11 cellular contexts compared by ENCODE assay signal in the genomic region with DNA sequence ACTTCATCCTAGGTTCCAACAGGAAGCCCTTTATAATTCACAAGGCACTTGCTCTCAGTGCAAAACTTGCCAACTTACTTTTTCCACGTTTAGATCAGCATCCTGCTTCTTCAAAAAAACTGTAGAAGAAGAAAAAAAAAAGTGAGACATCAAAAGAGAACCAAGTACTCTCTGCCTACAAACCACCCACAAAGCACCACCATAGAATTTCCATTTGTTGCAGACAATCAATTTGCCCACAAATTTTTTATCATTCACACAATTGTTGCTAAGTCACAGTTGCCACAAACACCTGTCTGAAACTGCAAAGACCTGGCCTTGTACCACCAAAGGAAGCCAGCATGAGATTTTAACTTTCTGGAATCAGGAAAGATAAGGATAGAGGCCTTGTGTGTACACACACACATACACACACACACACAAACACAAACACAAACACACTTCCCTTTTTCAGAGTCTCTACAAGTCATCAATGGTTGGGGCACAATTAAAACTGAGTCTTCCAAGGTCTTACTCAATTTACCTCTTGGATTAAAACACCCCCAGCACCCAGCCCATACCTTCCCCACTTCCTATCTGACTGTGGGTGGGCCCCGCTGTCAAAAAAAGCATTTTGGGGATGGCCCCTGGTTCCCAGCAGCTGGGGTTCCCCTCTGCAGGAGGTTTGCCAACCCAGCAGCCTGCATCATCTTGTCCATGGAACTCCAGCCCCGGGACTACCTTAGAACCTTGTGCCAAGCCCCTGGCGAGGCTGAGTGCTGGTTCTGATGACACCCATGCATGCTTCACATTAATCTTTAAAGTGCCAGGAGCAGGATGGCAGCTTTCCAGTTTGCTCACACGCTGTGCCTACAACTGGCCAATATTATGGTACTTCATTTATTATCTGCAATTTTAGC. TPM values are rescaled to one million over a fixed set of nuclear protein-coding genes. Genes with fewer than 3 reads are reported as not detected.
DNase-seq lines count a peak whose midpoint lies in the region; ATAC-seq and TF ChIP-seq lines count a peak whose summit lies in the region.
"Had no signal": no experiment of that assay in that cellular context is flagged by ENCODE, and none has a peak within 500 bp of the region (broad histone marks: within the 10 kb centered on the region; RNA-seq: fewer than 3 reads in every experiment).

No MANE protein-coding gene starts in this region.

- no peak overlapping the region for H3K4me3 ChIP-seq in Jurkat, Clone E6-1 (ENCODE audit: low read length)
- H3K4me3 ChIP-seq: A549, upper lobe of right lung had no signal

- H3K36me3 Mint-ChIP-seq in activated naive CD8-positive, alpha-beta T cell treated with anti-CD3 and anti-CD28 coated beads, Interleukin-2, amount 10 ng/mL, durations not matched to agents 7 days and 5 days: peaks cover 14% of the 10 kb centered on the region
- H3K36me3 Mint-ChIP-seq in natural killer cell: no peaks in the 10 kb centered on the region

- POLR2A ChIA-PET in activated naive CD8-positive, alpha-beta T cell treated with anti-CD3 and anti-CD28 coated beads, Interleukin-2, amount 10 ng/mL, durations not matched to agents 7 days and 5 days (lab: Charles Lee): interaction anchor here (1.4 kb wide), 1 partner anchor 23 kb away, joined by 4 read pairs; no protein-coding TSS in a partner anchor

- peak overlapping the region; percentile 53 for H3K4me3 Mint-ChIP-seq in activated naive CD8-positive, alpha-beta T cell treated with anti-CD3 and anti-CD28 coated beads, Interleukin-2, amount 10 ng/mL, durations not matched to agents 7 days and 5 days
- no peak overlapping the region for H3K4me3 Mint-ChIP-seq in natural killer cell

- H3K4me1 Mint-ChIP-seq in activated naive CD8-positive, alpha-beta T cell treated with anti-CD3 and anti-CD28 coated beads, Interleukin-2, amount 10 ng/mL, durations not matched to agents 7 days and 5 days: peaks cover 62% of the 10 kb centered on the region
- peaks cover 30% of the 10 kb centered on the region in 2 donors for H3K4me1 Mint-ChIP-seq in natural killer cell

- ATAC-seq in activated naive CD8-positive, alpha-beta T cell treated with anti-CD3 and anti-CD28 coated beads, Interleukin-2, amount 10 ng/mL, durations not matched to agents 7 days and 5 days (ENCODE audit: low read depth): peak; percentile 14
- ATAC-seq in natural killer cell: peak; percentile 12 to 45 (median 21)
- no peak for ATAC-seq in HG02588 (IDR thresholded peaks at IDR 0.05; ENCODE audit: unreplicated experiment)
- ATAC-seq in GM21529 (IDR thresholded peaks at IDR 0.05; ENCODE audit: unreplicated experiment): no peak
- ATAC-seq: A549, upper lobe of right lung had no signal

- intact Hi-C loops in natural killer cell (cut with micrococcal nuclease): loop anchor here (1.0 to 2.0 kb wide), 3 partner anchors 9 to 42 kb away; no protein-coding TSS in a partner anchor

- H3K9me3 Mint-ChIP-seq in activated naive CD8-positive, alpha-beta T cell treated with anti-CD3 and anti-CD28 coated beads, Interleukin-2, amount 10 ng/mL, durations not matched to agents 7 days and 5 days: no peaks in the 10 kb centered on the region
- no peaks in the 10 kb centered on the region for H3K9me3 Mint-ChIP-seq in natural killer cell

- no peak overlapping the region for H3K27ac Mint-ChIP-seq in activated naive CD8-positive, alpha-beta T cell treated with anti-CD3 and anti-CD28 coated beads, Interleukin-2, amount 10 ng/mL, durations not matched to agents 7 days and 5 days
- no peak overlapping the region for H3K27ac Mint-ChIP-seq in natural killer cell

- no peaks in the 10 kb centered on the region for H3K27me3 Mint-ChIP-seq in activated naive CD8-positive, alpha-beta T cell treated with anti-CD3 and anti-CD28 coated beads, Interleukin-2, amount 10 ng/mL, durations not matched to agents 7 days and 5 days
- H3K27me3 Mint-ChIP-seq in natural killer cell (ENCODE audit: low read depth in 2 of 2): no peaks in the 10 kb centered on the region

- DNase-seq in NCI-H1694 treated with DMSO at 0.1 percent for 48 hours (lab: John Stamatoyannopoulos, UW) (peak; percentile 3), NCI-H1694 (lab: John Stamatoyannopoulos, UW) (no peak), natural killer cell (no peak), NAMALWA (ENCODE audit: low spot score) (no peak)
- peak; percentile 95 for DNase-seq in Jurkat, Clone E6-1 (ENCODE audit: low read depth, low spot score)
- no peak for DNase-seq in activated naive CD8-positive, alpha-beta T cell treated with anti-CD3 and anti-CD28 coated beads, Interleukin-2, amount 10 ng/mL, durations not matched to agents 7 days and 5 days
- DNase-seq: T1000, upper lobe of right lung had no signal

- no peak for TF ChIP-seq CTCF in natural killer cell (IDR thresholded peaks at IDR 0.05)

RNA-seq across cellular contexts. Expression of gene FYN, which starts 26.5 kb away (rescaled TPM):
- polyA plus RNA-seq in Jurkat, Clone E6-1 (2012; ENCODE audit: insufficient read depth, insufficient read length): 97.1 TPM
- 100 to 1,000 TPM; 363 to 409 TPM for total RNA-seq in activated naive CD8-positive, alpha-beta T cell treated with anti-CD3 and anti-CD28 coated beads, Interleukin-2, amount 10 ng/mL, durations not matched to agents 7 days and 5 days
- total RNA-seq in natural killer cell: 100 to 1,000 TPM; 616 to 757 (median 713) TPM

Comparison
In these comparisons a context has a peak if more than half of its experiments do, and no peak if none do; other contexts are left out.
1. DNase-seq: peak in NCI-H1694 treated with DMSO at 0.1 percent for 48 hours (single experiment) and Jurkat, Clone E6-1 (single experiment); none in NCI-H1694 (single experiment), activated naive CD8-positive, alpha-beta T cell treated with anti-CD3 and anti-CD28 coated beads, Interleukin-2, amount 10 ng/mL, durations not matched to agents 7 days and 5 days (single experiment), natural killer cell (single experiment) and NAMALWA (single experiment).
2. ATAC-seq: peak in activated naive CD8-positive, alpha-beta T cell treated with anti-CD3 and anti-CD28 coated beads, Interleukin-2, amount 10 ng/mL, durations not matched to agents 7 days and 5 days (single experiment) and natural killer cell (3 of 3); none in HG02588 (single experiment) and GM21529 (single experiment).